19 cellular contexts compared by ENCODE assay signal in the genomic region with DNA sequence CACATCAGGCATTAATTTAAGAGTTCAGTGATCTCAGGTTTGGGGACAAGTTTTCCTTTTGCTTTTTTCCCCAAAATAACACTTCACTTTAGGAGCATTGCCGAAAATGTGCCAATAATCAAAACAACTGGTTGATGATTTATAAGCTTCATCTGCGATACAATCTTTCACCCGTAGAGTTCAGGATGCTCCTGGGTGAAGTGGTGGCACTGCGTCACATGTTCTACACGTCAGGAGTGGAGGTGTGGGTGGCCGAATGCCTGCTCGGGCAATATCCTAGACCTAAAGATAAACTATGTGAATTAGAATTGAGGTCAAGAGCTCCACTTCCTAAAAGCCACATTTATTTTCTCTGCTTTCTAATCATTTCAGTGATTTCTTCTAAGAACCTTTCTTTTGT.
"Had no signal": no experiment of that assay in that cellular context is flagged by ENCODE, and none has a peak within 500 bp of the region (broad histone marks: within the 10 kb centered on the region; RNA-seq: fewer than 3 reads in every experiment).

No MANE protein-coding gene starts in this region.

- H3K9me3 ChIP-seq: left ventricle myocardium inferior, neutrophil, right atrium auricular region, suprapubic skin, vagina had no signal

- FAIRE-seq: frontal cortex, keratinocyte had no signal

- H3K27ac ChIP-seq: left ventricle myocardium inferior, neutrophil, right atrium auricular region, suprapubic skin, vagina had no signal

- H3K36me3 ChIP-seq: neutrophil, right atrium auricular region, suprapubic skin, vagina had no signal

- H3K27me3 ChIP-seq: neutrophil, right atrium auricular region, suprapubic skin, vagina had no signal

- ATAC-seq: activated CD8-positive, alpha-beta memory T cell treated with anti-CD3 and anti-CD28 coated beads, Interleukin-2, amount 10 ng/mL, durations not matched to agents 7 days and 5 days; activated T-helper 17 cell treated with anti-CD3 and anti-CD28 coated beads, Interleukin-2, amount 50 U/mL, for 72 hours; natural killer cell; stimulated activated naive CD8-positive, alpha-beta T cell treated with anti-CD3 and anti-CD28 coated beads, Interleukin-15, amount 100 ng/mL, for 72 hours; WTC11 had no signal

- DNase-seq: activated CD4-positive, alpha-beta memory T cell treated with anti-CD3 and anti-CD28 coated beads, Interleukin-2, amount 10 ng/mL, durations not matched to agents 7 days and 5 days; activated CD4-positive, alpha-beta T cell treated with anti-CD3 and anti-CD28 coated beads for 4 hours; activated CD8-positive, alpha-beta memory T cell treated with anti-CD3 and anti-CD28 coated beads, Interleukin-2, amount 10 ng/mL, durations not matched to agents 7 days and 5 days; activated naive CD4-positive, alpha-beta T cell; activated naive CD8-positive, alpha-beta T cell treated with anti-CD3 and anti-CD28 coated beads for 36 hours; amniotic stem cell; erythroblast; left ventricle myocardium inferior; natural killer cell; stimulated activated naive CD8-positive, alpha-beta T cell treated with anti-CD3 and anti-CD28 coated beads, Interleukin-15, amount 100 ng/mL, for 72 hours; trophoblast cell had no signal

- H3K4me3 ChIP-seq: left ventricle myocardium inferior, right atrium auricular region, suprapubic skin, vagina had no signal
